ENCODE assay signal across 25 cellular contexts in genomic region chrX:14956813-14957212, GRCh38.
"Had no signal": no experiment of that assay in that cellular context is flagged by ENCODE, and none has a peak within 500 bp of the region (broad histone marks: within the 10 kb centered on the region; RNA-seq: fewer than 3 reads in every experiment).

No MANE protein-coding gene starts in this region.

- H3K4me1 Mint-ChIP-seq: mesothelial cell of epicardium; naive B cell; natural killer cell; nephron progenitor cell; neural progenitor cell; stimulated activated memory B cell treated with anti-CD40 and anti-IgM and Interleukin-4, amounts not matched to agents 10 μg/mL and 1 μg/mL and 100 μg/mL, for 72 hours; stimulated activated naive CD8-positive, alpha-beta T cell treated with anti-CD3 and anti-CD28 coated beads, Interleukin-15, amount 100 ng/mL, for 72 hours had no signal

- H3K27ac ChIP-seq: left ventricle myocardium inferior, neural progenitor cell, ovary, right atrium auricular region, right lobe of liver, tibial nerve, uterus had no signal

- H3K4me2 ChIP-seq: neural progenitor cell, smooth muscle cell had no signal

- H3K36me3 ChIP-seq: left ventricle myocardium inferior, neural progenitor cell, ovary, right atrium auricular region, right lobe of liver, tibial nerve, uterus had no signal

- DNase-seq: islet precursor cell; left ventricle myocardium inferior; mesendoderm; naive B cell; natural killer cell; nephron progenitor cell; ovary; right lobe of liver; stimulated activated CD4-positive, alpha-beta T cell treated with anti-CD3 and anti-CD28 coated beads, Interleukin-1b, Interleukin-23, amount 100 ng/mL, for 48 hours; stimulated activated CD4-positive, alpha-beta T cell treated with anti-CD3 and anti-CD28 coated beads, Interleukin-2, amount 100 ng/mL, for 48 hours; stimulated activated CD4-positive, alpha-beta T cell treated with anti-CD3 and anti-CD28 coated beads, Interleukin-4, amount 100 ng/mL, for 4 hours; stimulated activated CD8-positive, alpha-beta memory T cell treated with anti-CD3 and anti-CD28 coated beads, Interleukin-4, amount 100 ng/mL, for 48 hours; stimulated activated naive CD4-positive, alpha-beta T cell treated with Interleukin-2 at 50 U/mL for 16 hours; stimulated activated naive CD8-positive, alpha-beta T cell treated with anti-CD3 and anti-CD28 coated beads, Interleukin-15, amount 100 ng/mL, for 72 hours; substantia nigra; uterus had no signal

- H3K4me3 ChIP-seq: left ventricle myocardium inferior, lung, neural progenitor cell, ovary, right atrium auricular region, right lobe of liver, smooth muscle cell, tibial nerve, uterus had no signal

- H3K27me3 Mint-ChIP-seq: naive B cell; progenitor cell of endocrine pancreas; stimulated activated memory B cell treated with anti-CD40 and anti-IgM and Interleukin-4, amounts not matched to agents 10 μg/mL and 1 μg/mL and 100 μg/mL, for 72 hours; stimulated activated naive CD8-positive, alpha-beta T cell treated with anti-CD3 and anti-CD28 coated beads, Interleukin-15, amount 100 ng/mL, for 72 hours; type B pancreatic cell had no signal

- H3K27me3 ChIP-seq: neural progenitor cell, ovary, right atrium auricular region, right lobe of liver, uterus had no signal

- H3K36me3 Mint-ChIP-seq: naive B cell; natural killer cell; neural progenitor cell; stimulated activated memory B cell treated with anti-CD40 and anti-IgM and Interleukin-4, amounts not matched to agents 10 μg/mL and 1 μg/mL and 100 μg/mL, for 72 hours; type B pancreatic cell had no signal

- H2AFZ ChIP-seq: neural progenitor cell had no signal

- H3K27ac Mint-ChIP-seq: mesothelial cell of epicardium; natural killer cell; nephron progenitor cell; neural progenitor cell; progenitor cell of endocrine pancreas; stimulated activated memory B cell treated with anti-CD40 and anti-IgM and Interleukin-4, amounts not matched to agents 10 μg/mL and 1 μg/mL and 100 μg/mL, for 72 hours; type B pancreatic cell had no signal

- H3K4me1 ChIP-seq: left ventricle myocardium inferior, neural progenitor cell, right atrium auricular region, right lobe of liver, tibial nerve, uterus had no signal

- H3K9me3 ChIP-seq: left ventricle myocardium inferior, ovary, right atrium auricular region, right lobe of liver, tibial nerve, uterus had no signal

- H3K4me3 Mint-ChIP-seq: mesothelial cell of epicardium; naive B cell; natural killer cell; nephron progenitor cell; neural progenitor cell; stimulated activated memory B cell treated with anti-CD40 and anti-IgM and Interleukin-4, amounts not matched to agents 10 μg/mL and 1 μg/mL and 100 μg/mL, for 72 hours; stimulated activated naive CD8-positive, alpha-beta T cell treated with anti-CD3 and anti-CD28 coated beads, Interleukin-15, amount 100 ng/mL, for 72 hours; type B pancreatic cell had no signal

- ATAC-seq: natural killer cell; right lobe of liver; stimulated activated memory B cell treated with anti-CD40 and anti-IgM and Interleukin-4, amounts not matched to agents 10 μg/mL and 1 μg/mL and 100 μg/mL, for 72 hours; stimulated activated naive CD8-positive, alpha-beta T cell treated with anti-CD3 and anti-CD28 coated beads, Interleukin-15, amount 100 ng/mL, for 72 hours had no signal

- H3K9ac ChIP-seq: neural progenitor cell had no signal
